Comparison of ENCODE assay signal across 8 cellular contexts in the genomic region with DNA sequence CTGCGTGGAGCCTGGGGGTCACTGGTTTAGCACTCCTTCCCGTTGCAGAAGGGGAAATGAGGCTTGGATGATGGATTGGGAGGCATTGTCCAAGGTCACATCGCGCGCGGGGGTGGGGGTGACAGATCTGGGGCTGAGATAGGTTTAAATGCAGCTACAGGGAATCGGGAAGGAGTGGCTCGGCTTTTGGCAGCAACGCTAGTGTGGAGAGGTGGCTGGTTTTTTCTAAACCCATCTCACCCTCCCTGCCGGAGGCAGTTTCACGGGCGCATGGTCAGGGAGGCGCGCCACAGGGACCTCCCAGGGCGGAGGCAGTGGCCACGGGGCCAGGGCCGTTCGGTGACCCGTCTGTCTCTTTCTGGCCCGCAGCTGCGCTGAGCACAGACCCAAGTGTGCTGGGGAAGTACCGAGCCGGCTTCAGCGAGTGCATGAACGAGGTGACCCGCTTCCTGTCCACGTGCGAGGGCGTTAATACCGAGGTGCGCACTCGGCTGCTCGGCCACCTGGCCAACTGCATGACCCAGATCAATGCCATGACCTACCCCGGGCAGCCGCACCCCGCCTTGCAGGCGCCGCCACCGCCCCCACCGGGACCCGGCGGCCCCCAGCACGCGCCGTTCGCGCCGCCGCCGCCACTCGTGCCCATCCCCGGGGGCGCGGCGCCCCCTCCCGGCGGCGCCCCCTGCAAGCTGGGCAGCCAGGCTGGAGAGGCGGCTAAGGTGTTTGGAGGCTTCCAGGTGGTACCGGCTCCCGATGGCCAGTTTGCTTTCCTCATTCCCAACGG. TPM values are rescaled to one million over a fixed set of nuclear protein-coding genes. Genes with fewer than 3 reads are reported as not detected.
DNase-seq lines count a peak whose midpoint lies in the region; ATAC-seq and TF ChIP-seq lines count a peak whose summit lies in the region.

No MANE protein-coding gene starts in this region.

- H3K27ac ChIP-seq in esophagus muscularis mucosa (replicated peaks in 1 of 4) (peak overlapping the region; percentile 93 to 98 (median 96)), upper lobe of right lung (peak overlapping the region; percentile 80)

- under 1% methylated on average over 23 of the region's 62 CpGs for WGBS in esophagus muscularis mucosa

- ATAC-seq in HG02943 (IDR thresholded peaks at IDR 0.05; ENCODE audit: low read depth, unreplicated experiment) (peak; percentile 38), naive B cell (ENCODE audit: low read depth in 2 of 2) (peak; percentile 49 to 52), upper lobe of right lung (peak; percentile 5)

- peaks cover 43 to 64% (median 61%) of the 10 kb centered on the region in 3 donors for H3K4me1 Mint-ChIP-seq in naive B cell

- H3K27me3 Mint-ChIP-seq in naive B cell, result peaks cover 0 to 16% (median 15%) of the 10 kb centered on the region in 3 donors

- H3K4me3 ChIP-seq in AG04449 (ENCODE audit: low read depth, low read length) (peak overlapping the region; percentile 73), esophagus muscularis mucosa (peak overlapping the region; percentile 74 to 80 (median 76)), upper lobe of right lung (peak overlapping the region; percentile 68)

- POLR2A ChIA-PET in AG04449 (lab: Yijun Ruan, JAX), result interaction anchor here (1.8 kb wide), 1 partner anchor 357 kb away, joined by 7 read pairs; no protein-coding TSS in a partner anchor

- peak overlapping the region; percentile 97 to 100 (median 100) for H3K27ac Mint-ChIP-seq in naive B cell

- TF ChIP-seq EP300 in esophagus muscularis mucosa (IDR thresholded peaks at IDR 0.05), result no peak

- H3K4me1 ChIP-seq in esophagus muscularis mucosa (peaks cover 45 to 84% (median 77%) of the 10 kb centered on the region in 4 donors), upper lobe of right lung (peaks cover 61% of the 10 kb centered on the region)

- TF ChIP-seq CTCF in AG04449 (IDR thresholded peaks at IDR 0.05; ENCODE audit: insufficient read depth, low read length, missing control alignments), result peak; percentile 53
- TF ChIP-seq CTCF in esophagus muscularis mucosa (IDR thresholded peaks at IDR 0.05), result peak; percentile 46 to 59 (median 49)
- peak; percentile 24 for TF ChIP-seq CTCF in upper lobe of right lung (IDR thresholded peaks at IDR 0.05)

- intact Hi-C loops in esophagus muscularis mucosa (cut with DNase I), result loop anchor here (2.0 to 10.0 kb wide), 2 partner anchors 273 to 357 kb away; no protein-coding TSS in a partner anchor
- intact Hi-C loops in upper lobe of right lung (cut with DNase I), result loop anchor here (5.0 to 10.0 kb wide), 3 partner anchors 130 to 350 kb away; no protein-coding TSS in a partner anchor

- no peaks in the 10 kb centered on the region for H3K27me3 ChIP-seq in esophagus muscularis mucosa
- H3K27me3 ChIP-seq in upper lobe of right lung, result no peaks in the 10 kb centered on the region

- H3K36me3 Mint-ChIP-seq in naive B cell, result no peaks in the 10 kb centered on the region

- H3K9me3 Mint-ChIP-seq in naive B cell, result peaks cover 0 to 4% (median 0%) of the 10 kb centered on the region in 7 donors

- peak overlapping the region; percentile 89 to 98 (median 94) for H3K4me3 Mint-ChIP-seq in naive B cell

- TF ChIP-seq POLR2A in GM15510 (IDR thresholded peaks at IDR 0.05; ENCODE audit: borderline replicate concordance, extremely low read depth, insufficient read length) (peak; percentile 36), esophagus muscularis mucosa (IDR thresholded peaks at IDR 0.05; ENCODE audit: low read depth) (no peak)

- CTCF ChIA-PET in AG04449 (lab: Yijun Ruan, JAX), result interaction anchor here (0.6 to 9.1 kb wide), 11 partner anchors 13 to 533 kb away, joined by 3 to 100 read pairs (median 4); no protein-coding TSS in a partner anchor

- DNase-seq in AG04449 (ENCODE audit: low read depth, low spot score) (no peak), NCI-H345 (lab: John Stamatoyannopoulos, UW) (peak; percentile 74), esophagus muscularis mucosa (ENCODE audit: extremely low spot score) (no peak), naive B cell (peak; percentile 93), upper lobe of right lung (peak; percentile 87)
- DNase-seq in activated CD8-positive, alpha-beta memory T cell treated with anti-CD3 and anti-CD28 coated beads, Interleukin-2, amount 50 U/mL, for 48 hours, result peak; percentile 70

- H3K9me3 ChIP-seq in esophagus muscularis mucosa (no peaks in the 10 kb centered on the region), upper lobe of right lung (no peaks in the 10 kb centered on the region)

- peaks cover 0 to 14% (median 0%) of the 10 kb centered on the region in 4 donors for H3K36me3 ChIP-seq in esophagus muscularis mucosa
- no peaks in the 10 kb centered on the region for H3K36me3 ChIP-seq in upper lobe of right lung

RNA-seq across cellular contexts. Expression of a gene that starts 1.6 kb away (rescaled TPM):
- total RNA-seq in esophagus muscularis mucosa, result 10 to 100 TPM; 12.0 to 32.3 (median 26.9) TPM
- polyA plus RNA-seq in naive B cell (ENCODE audit: low read depth in 6 of 6), result 10 to 100 TPM; 10.1 to 43.5 (median 25.4) TPM
- 43.6 TPM for total RNA-seq in upper lobe of right lung

Comparison
In these comparisons a context has a peak if more than half of its experiments do, and no peak if none do; other contexts are left out.
1. DNase-seq: peak in NCI-H345 (single experiment), activated CD8-positive, alpha-beta memory T cell treated with anti-CD3 and anti-CD28 coated beads, Interleukin-2, amount 50 U/mL, for 48 hours (single experiment), naive B cell (single experiment) and upper lobe of right lung (single experiment); none in AG04449 (single experiment) and esophagus muscularis mucosa (single experiment).
2. Peak in every context shown above with its lines, with median percentiles within 50 percentile points of each other: H3K4me3 ChIP-seq, CTCF ChIP-seq and ATAC-seq.